Comparison of ENCODE assay signal across 17 cellular contexts in the genomic region with DNA sequence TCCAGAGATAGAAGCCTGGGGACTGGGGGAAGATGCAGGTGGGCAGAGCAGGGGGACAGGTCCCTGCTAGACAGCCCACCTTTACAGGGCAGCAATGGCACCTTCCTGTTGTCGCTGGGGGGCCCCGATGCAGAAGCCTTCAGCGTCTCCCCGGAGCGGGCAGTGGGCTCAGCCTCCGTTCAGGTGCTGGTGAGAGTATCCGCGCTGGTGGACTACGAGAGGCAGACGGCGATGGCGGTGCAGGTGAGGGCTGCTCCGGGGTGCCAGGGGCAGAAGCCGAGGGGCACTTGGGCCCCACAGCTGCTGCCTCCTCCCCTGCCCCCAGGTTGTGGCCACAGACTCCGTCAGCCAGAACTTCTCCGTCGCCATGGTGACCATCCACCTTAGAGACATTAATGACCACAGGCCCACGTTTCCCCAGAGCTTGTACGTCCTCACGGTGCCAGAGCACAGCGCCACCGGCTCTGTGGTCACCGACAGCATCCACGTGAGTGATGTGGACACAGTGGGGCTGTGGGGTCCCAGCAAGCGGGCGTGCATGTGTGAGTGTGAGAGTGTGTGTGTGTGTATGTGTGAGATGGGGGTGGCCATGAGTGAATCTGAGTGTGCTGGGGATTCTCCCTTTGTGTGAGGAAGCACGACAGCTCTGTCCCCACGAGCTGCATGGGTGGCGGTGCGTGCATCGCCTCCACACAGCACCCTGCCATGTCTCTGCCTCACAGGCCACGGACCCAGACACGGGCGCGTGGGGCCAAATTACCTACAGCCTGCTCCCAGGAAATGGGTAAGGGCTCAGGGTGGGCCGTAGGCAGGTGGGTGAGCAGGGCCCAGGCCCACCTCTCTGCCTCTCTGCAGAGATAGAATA. TPM values are rescaled to one million over a fixed set of nuclear protein-coding genes. Genes with fewer than 3 reads are reported as not detected.
"Had no signal": no experiment of that assay in that cellular context is flagged by ENCODE, and none has a peak within 500 bp of the region (broad histone marks: within the 10 kb centered on the region; RNA-seq: fewer than 3 reads in every experiment).

No MANE protein-coding gene starts in this region.

- H3K27me3 Mint-ChIP-seq: activated naive CD8-positive, alpha-beta T cell had no signal

- H3K9me3 Mint-ChIP-seq: neural crest cell had no signal

- H3K27ac ChIP-seq: body of pancreas, colonic mucosa, esophagus muscularis mucosa, sigmoid colon, spleen had no signal

- FAIRE-seq: keratinocyte had no signal

- DNase-seq: amniotic stem cell, hippocampal formation, sigmoid colon, spleen had no signal

- H3K4me1 ChIP-seq: body of pancreas, colonic mucosa, sigmoid colon had no signal

- H3K36me3 Mint-ChIP-seq: activated naive CD8-positive, alpha-beta T cell had no signal

- H3K27ac Mint-ChIP-seq: activated CD8-positive, alpha-beta T cell treated with anti-CD3 and anti-CD28 coated beads, Interleukin-2, amount 10 ng/mL, durations not matched to agents 7 days and 5 days; activated naive CD8-positive, alpha-beta T cell had no signal

- H3K27me3 ChIP-seq: body of pancreas, colonic mucosa had no signal

- H3K9me3 ChIP-seq: body of pancreas, colonic mucosa, esophagus muscularis mucosa, sigmoid colon, spleen had no signal

- H3K36me3 ChIP-seq: colonic mucosa, esophagus muscularis mucosa, sigmoid colon, spleen had no signal

- H3K4me3 ChIP-seq: body of pancreas, colonic mucosa, esophagus muscularis mucosa, sigmoid colon, spleen had no signal

- H3K4me3 Mint-ChIP-seq: activated CD8-positive, alpha-beta T cell treated with anti-CD3 and anti-CD28 coated beads, Interleukin-2, amount 10 ng/mL, durations not matched to agents 7 days and 5 days; activated naive CD8-positive, alpha-beta T cell; neural crest cell had no signal

RNA-seq across cellular contexts. Expression of gene CDHR2, which starts 28.4 kb away (rescaled TPM):
- total RNA-seq: glomerular endothelial cell, neural crest cell, pulmonary artery endothelial cell, ureter had no signal
- polyA plus RNA-seq: keratinocyte had no signal

RNA-seq across cellular contexts. Expression of gene SNCB, which starts 52.8 kb away (rescaled TPM):
- total RNA-seq: activated CD8-positive, alpha-beta T cell treated with anti-CD3 and anti-CD28 coated beads, Interleukin-2, amount 10 ng/mL, durations not matched to agents 7 days and 5 days; body of pancreas; colonic mucosa; esophagus muscularis mucosa; lower leg skin; osteocyte; spleen; T-helper 1 cell treated with Interleukin-12 subunit alpha and Interleukin-12 subunit beta and Interleukin-4 antibody, amounts not matched to agents 30 ng/mL and 1 ng/mL, for 36 hours; ureter had no signal

RNA-seq across cellular contexts. Expression of gene EIF4E1B, which starts 52.9 kb away (rescaled TPM):
- total RNA-seq: activated CD8-positive, alpha-beta T cell treated with anti-CD3 and anti-CD28 coated beads, Interleukin-2, amount 10 ng/mL, durations not matched to agents 7 days and 5 days; colonic mucosa; esophagus muscularis mucosa; lower leg skin; neural crest cell; osteocyte; pulmonary artery endothelial cell; spleen; T-helper 1 cell treated with Interleukin-12 subunit alpha and Interleukin-12 subunit beta and Interleukin-4 antibody, amounts not matched to agents 30 ng/mL and 1 ng/mL, for 36 hours; ureter had no signal
- polyA plus RNA-seq: keratinocyte, sigmoid colon, spleen had no signal
